Comparison of ENCODE assay signal across 1 cellular context in the genomic region with DNA sequence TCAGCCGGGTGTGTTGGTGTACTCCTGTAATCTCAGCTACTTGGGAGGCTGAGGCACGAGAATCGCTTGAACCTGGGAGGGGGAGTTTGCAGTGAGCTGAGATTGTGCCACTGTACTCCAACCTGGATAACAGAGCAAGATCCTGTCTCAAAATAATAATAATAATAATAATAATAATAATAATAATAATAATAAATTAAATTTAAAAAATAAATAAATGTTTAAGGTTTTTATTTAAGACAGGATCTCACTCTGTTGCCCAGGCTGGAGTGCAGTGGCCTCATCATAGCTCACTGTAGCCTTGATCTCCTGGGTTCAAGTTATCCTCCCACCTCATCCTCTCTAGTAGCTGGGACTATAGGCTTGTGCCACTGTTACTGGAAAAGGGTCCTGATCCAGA.
A peak's percentile ranks its signal among the peaks of the same experiment; 100 is the strongest.
DNase-seq lines count a peak whose midpoint lies in the region; ATAC-seq and TF ChIP-seq lines count a peak whose summit lies in the region.
"Not testable (repeated sequence)": the region's sequence is repeated elsewhere in the genome, so short reads cannot be mapped to it uniquely, and the experiment has no call there.

No MANE protein-coding gene starts in this region.

- H3K27ac Mint-ChIP-seq in WTC11: not testable (repeated sequence)

- not testable (repeated sequence) for ATAC-seq in WTC11

- not testable (repeated sequence) for H3K36me3 Mint-ChIP-seq in WTC11

- TF ChIP-seq CTCF in WTC11 (IDR thresholded peaks at IDR 0.05): not testable (repeated sequence)

- not testable (repeated sequence) for H3K27me3 Mint-ChIP-seq in WTC11 (ENCODE audit: low read depth)

- not testable (repeated sequence) for H3K4me1 Mint-ChIP-seq in WTC11

- not testable (repeated sequence) for H3K4me3 Mint-ChIP-seq in WTC11

- peaks cover 13% of the 10 kb centered on the region for H3K9me3 Mint-ChIP-seq in WTC11

- DNase-seq in WTC11 (ENCODE audit: low spot score): not testable (repeated sequence)

- POLR2A ChIA-PET in WTC11 (lab: Charles Lee): not testable (repeated sequence)

- CTCF ChIA-PET in WTC11 (lab: Charles Lee): not testable (repeated sequence)

TF ChIP-seq in WTC11, 78 proteins besides CTCF, POLR2A, EP300 and RAD21:
- peak; percentile 95 for TF ChIP-seq HMGA2 (CRISPR knock-in tag; IDR thresholded peaks at IDR 0.05)
TF ChIP-seq in WTC11: peak in this region for 1; not testable (repeated sequence) for 77.
